ENCODE assay signal across 1 cellular context in the genomic region with DNA sequence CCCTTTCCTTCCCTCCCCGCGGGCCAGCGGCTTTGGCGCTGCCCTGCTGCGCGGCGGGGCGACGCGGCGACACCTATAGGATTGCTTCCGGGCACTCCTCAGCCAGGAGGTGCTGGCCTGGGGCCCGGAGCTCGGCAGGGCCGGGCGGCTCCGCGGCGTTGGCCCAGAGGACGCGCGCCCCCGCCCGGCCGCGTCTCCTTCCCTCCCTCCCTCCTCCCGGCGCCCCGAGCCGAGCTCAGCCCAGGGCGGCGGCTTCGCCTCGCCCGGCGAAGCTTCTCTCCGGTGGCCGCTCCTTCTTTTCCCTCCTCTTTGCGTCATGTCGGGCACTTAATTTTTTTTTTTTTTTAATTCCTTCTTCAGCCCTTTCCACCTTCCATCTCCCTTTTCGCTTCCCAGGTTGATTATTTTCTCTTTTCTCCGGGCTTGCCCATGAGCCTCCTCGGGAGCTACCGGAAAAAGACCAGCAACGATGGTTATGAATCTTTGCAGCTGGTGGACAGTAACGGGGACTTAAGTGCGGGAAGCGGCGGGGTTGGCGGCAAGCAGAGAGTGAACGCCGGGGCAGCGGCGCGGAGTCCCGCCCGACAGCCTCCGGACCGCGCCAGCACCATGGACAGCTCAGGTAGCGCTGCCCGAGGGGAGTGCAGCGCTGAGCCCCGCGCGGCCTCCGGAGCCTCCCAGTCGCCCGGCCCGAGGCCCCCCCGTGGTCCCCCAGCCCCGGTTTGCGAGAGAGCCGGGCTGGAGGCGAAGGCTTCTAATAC.
TF ChIP-seq lines count a peak whose summit lies in the region.

DNAJC6 (plus strand) TSS at position 227 of the 761 bp plus-strand sequence; CDS start at position 430, 203 bp downstream.

TF ChIP-seq in HepG2, 621 proteins besides CTCF, POLR2A, EP300 and RAD21 (continued from another document and continues in another):
- TF ChIP-seq FOXC1 (CRISPR knock-in tag; IDR thresholded peaks at IDR 0.05; ENCODE audit: borderline replicate concordance) (peak; percentile 89; the same call in 1 of the 2 replicates), NCOA1 (CRISPR knock-in tag; IDR thresholded peaks at IDR 0.05) (no peak), HNF1B (CRISPR knock-in tag; IDR thresholded peaks at IDR 0.05) (no peak), HNRNPH1 (optimal IDR thresholded peaks at IDR 0.05; ENCODE audit: low read depth, low read length) (no peak), KAT8 (CRISPR knock-in tag; IDR thresholded peaks at IDR 0.05) (peak; percentile 65; the same call in 1 of the 2 replicates), FUBP1 (CRISPR knock-in tag; IDR thresholded peaks at IDR 0.05; ENCODE audit: borderline replicate concordance) (no peak), ZNF468 (CRISPR knock-in tag; IDR thresholded peaks at IDR 0.05) (peak; percentile 96; the same call in 1 of the 2 replicates), XRCC5 (optimal IDR thresholded peaks at IDR 0.05; ENCODE audit: low read length) (peak; percentile 83), IKZF5 (CRISPR knock-in tag; IDR thresholded peaks at IDR 0.05) (peak; percentile 67; the same call in 1 of the 2 replicates), ATF7 (IDR thresholded peaks at IDR 0.05) (no peak), ATF7 (CRISPR knock-in tag; IDR thresholded peaks at IDR 0.05) (no peak), ISL2 (CRISPR knock-in tag; IDR thresholded peaks at IDR 0.05) (peak; percentile 78), SNRNP70 (IDR thresholded peaks at IDR 0.05; ENCODE audit: low read depth, low read length) (no peak), ZNF33A (CRISPR knock-in tag; IDR thresholded peaks at IDR 0.05; ENCODE audit: borderline replicate concordance) (no peak), KMT2B (CRISPR knock-in tag; IDR thresholded peaks at IDR 0.05) (peak; percentile 80), TGIF2 (CRISPR knock-in tag; IDR thresholded peaks at IDR 0.05) (peak; percentile 90), TMF1 (CRISPR knock-in tag; IDR thresholded peaks at IDR 0.05; ENCODE audit: low read depth) (peak; percentile 92), CCAR2 (optimal IDR thresholded peaks at IDR 0.05; ENCODE audit: low read depth, low read length) (no peak), DR1 (CRISPR knock-in tag; IDR thresholded peaks at IDR 0.05) (no peak), NCOA5 (CRISPR knock-in tag; IDR thresholded peaks at IDR 0.05) (no peak), TEAD3 (CRISPR knock-in tag; optimal IDR thresholded peaks at IDR 0.05; ENCODE audit: borderline replicate concordance) (peak; percentile 32), HOXA9 (CRISPR knock-in tag; IDR thresholded peaks at IDR 0.05; ENCODE audit: borderline replicate concordance) (peak; percentile 49; the same call in 1 of the 2 replicates), DBP (CRISPR knock-in tag; IDR thresholded peaks at IDR 0.05; ENCODE audit: not compliant biosample characterization) (peak; percentile 75), ZNF512B (CRISPR knock-in tag; IDR thresholded peaks at IDR 0.05; ENCODE audit: borderline replicate concordance) (peak; percentile 69; the same call in 1 of the 2 replicates), FOXA1 (IDR thresholded peaks at IDR 0.05) (no peak), FOXA1 (CRISPR knock-in tag; IDR thresholded peaks at IDR 0.05) (0 out of 2 replicates have a peak, but pooled peaks have one; percentile 17), NFATC3 (CRISPR knock-in tag; IDR thresholded peaks at IDR 0.05) (no peak), ZNF563 (CRISPR knock-in tag; IDR thresholded peaks at IDR 0.05) (peak; percentile 99), TARDBP (CRISPR knock-in tag; IDR thresholded peaks at IDR 0.05) (no peak), FOSL1 (CRISPR knock-in tag; IDR thresholded peaks at IDR 0.05; ENCODE audit: borderline replicate concordance) (peak; percentile 37; the same call in 1 of the 2 replicates), ZNF430 (CRISPR knock-in tag; IDR thresholded peaks at IDR 0.05) (peak; percentile 96), PAX8 (CRISPR knock-in tag; IDR thresholded peaks at IDR 0.05; ENCODE audit: borderline replicate concordance) (peak; percentile 86; the same call in 1 of the 2 replicates), ZNF501 (CRISPR knock-in tag; IDR thresholded peaks at IDR 0.05) (peak; percentile 55; the same call in 1 of the 2 replicates), ZBTB42 (CRISPR knock-in tag; IDR thresholded peaks at IDR 0.05) (peak; percentile 87; the same call in 1 of the 2 replicates), FOXM1 (CRISPR knock-in tag; IDR thresholded peaks at IDR 0.05) (0 out of 2 replicates have a peak, but pooled peaks have one; percentile 84), GTF3A (CRISPR knock-in tag; conservative IDR thresholded peaks at IDR 0.05) (no peak), ATF7-NPFF (CRISPR knock-in tag; IDR thresholded peaks at IDR 0.05; ENCODE audit: low read depth) (peak; percentile 84; the same call in 1 of the 2 replicates)
- TF ChIP-seq, protein P1, sequence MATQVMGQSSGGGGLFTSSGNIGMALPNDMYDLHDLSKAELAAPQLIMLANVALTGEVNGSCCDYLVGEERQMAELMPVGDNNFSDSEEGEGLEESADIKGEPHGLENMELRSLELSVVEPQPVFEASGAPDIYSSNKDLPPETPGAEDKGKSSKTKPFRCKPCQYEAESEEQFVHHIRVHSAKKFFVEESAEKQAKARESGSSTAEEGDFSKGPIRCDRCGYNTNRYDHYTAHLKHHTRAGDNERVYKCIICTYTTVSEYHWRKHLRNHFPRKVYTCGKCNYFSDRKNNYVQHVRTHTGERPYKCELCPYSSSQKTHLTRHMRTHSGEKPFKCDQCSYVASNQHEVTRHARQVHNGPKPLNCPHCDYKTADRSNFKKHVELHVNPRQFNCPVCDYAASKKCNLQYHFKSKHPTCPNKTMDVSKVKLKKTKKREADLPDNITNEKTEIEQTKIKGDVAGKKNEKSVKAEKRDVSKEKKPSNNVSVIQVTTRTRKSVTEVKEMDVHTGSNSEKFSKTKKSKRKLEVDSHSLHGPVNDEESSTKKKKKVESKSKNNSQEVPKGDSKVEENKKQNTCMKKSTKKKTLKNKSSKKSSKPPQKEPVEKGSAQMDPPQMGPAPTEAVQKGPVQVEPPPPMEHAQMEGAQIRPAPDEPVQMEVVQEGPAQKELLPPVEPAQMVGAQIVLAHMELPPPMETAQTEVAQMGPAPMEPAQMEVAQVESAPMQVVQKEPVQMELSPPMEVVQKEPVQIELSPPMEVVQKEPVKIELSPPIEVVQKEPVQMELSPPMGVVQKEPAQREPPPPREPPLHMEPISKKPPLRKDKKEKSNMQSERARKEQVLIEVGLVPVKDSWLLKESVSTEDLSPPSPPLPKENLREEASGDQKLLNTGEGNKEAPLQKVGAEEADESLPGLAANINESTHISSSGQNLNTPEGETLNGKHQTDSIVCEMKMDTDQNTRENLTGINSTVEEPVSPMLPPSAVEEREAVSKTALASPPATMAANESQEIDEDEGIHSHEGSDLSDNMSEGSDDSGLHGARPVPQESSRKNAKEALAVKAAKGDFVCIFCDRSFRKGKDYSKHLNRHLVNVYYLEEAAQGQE (IDR thresholded peaks at IDR 0.05; ENCODE audit: borderline replicate concordance in 1 of 2, low read depth in 1 of 2, low read length in 2 of 2), result peak in 1 of 2 experiments; percentile 100
- TF ChIP-seq, protein P2, sequence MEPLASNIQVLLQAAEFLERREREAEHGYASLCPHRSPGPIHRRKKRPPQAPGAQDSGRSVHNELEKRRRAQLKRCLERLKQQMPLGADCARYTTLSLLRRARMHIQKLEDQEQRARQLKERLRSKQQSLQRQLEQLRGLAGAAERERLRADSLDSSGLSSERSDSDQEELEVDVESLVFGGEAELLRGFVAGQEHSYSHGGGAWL (CRISPR knock-in tag; IDR thresholded peaks at IDR 0.05), result peak; percentile 96
- TF ChIP-seq, protein P3, sequence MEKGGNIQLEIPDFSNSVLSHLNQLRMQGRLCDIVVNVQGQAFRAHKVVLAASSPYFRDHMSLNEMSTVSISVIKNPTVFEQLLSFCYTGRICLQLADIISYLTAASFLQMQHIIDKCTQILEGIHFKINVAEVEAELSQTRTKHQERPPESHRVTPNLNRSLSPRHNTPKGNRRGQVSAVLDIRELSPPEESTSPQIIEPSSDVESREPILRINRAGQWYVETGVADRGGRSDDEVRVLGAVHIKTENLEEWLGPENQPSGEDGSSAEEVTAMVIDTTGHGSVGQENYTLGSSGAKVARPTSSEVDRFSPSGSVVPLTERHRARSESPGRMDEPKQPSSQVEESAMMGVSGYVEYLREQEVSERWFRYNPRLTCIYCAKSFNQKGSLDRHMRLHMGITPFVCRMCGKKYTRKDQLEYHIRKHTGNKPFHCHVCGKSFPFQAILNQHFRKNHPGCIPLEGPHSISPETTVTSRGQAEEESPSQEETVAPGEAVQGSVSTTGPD (CRISPR knock-in tag; IDR thresholded peaks at IDR 0.05), result no peak
- TF ChIP-seq, protein P4, sequence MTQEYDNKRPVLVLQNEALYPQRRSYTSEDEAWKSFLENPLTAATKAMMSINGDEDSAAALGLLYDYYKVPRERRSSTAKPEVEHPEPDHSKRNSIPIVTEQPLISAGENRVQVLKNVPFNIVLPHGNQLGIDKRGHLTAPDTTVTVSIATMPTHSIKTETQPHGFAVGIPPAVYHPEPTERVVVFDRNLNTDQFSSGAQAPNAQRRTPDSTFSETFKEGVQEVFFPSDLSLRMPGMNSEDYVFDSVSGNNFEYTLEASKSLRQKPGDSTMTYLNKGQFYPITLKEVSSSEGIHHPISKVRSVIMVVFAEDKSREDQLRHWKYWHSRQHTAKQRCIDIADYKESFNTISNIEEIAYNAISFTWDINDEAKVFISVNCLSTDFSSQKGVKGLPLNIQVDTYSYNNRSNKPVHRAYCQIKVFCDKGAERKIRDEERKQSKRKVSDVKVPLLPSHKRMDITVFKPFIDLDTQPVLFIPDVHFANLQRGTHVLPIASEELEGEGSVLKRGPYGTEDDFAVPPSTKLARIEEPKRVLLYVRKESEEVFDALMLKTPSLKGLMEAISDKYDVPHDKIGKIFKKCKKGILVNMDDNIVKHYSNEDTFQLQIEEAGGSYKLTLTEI (CRISPR knock-in tag; conservative IDR thresholded peaks at IDR 0.05), result no peak
